Comparison of ENCODE assay signal across 1 cellular context in genomic region chr5:142364251-142365145, GRCh38.
A peak's percentile ranks its signal among the peaks of the same experiment; 100 is the strongest.
TF ChIP-seq lines count a peak whose summit lies in the region.

No MANE protein-coding gene starts in this region.

TF ChIP-seq in K562, 482 proteins besides CTCF, POLR2A, EP300 and RAD21 (continued from another document):
- TF ChIP-seq PKNOX1 (IDR thresholded peaks at IDR 0.05) (peak; percentile 25; the same call in 1 of the 2 replicates), NR2C1 (IDR thresholded peaks at IDR 0.05) (no peak), NR2C1 (tag; IDR thresholded peaks at IDR 0.05) (peak; percentile 4; the same call in 1 of the 2 replicates), CREB1 (IDR thresholded peaks at IDR 0.05) (no peak), CREB1 (CRISPR knock-in tag; IDR thresholded peaks at IDR 0.05) (peak; percentile 49; the same call in 1 of the 2 replicates), NRF1 (conservative IDR thresholded peaks at IDR 0.05 in 1 of 2, IDR thresholded peaks at IDR 0.05 in 1 of 2) (peak in 1 of 2 experiments; percentile 50; a peak in 2 of 4 replicates), MLLT1 (IDR thresholded peaks at IDR 0.05) (peak in 1 of 2 experiments; percentile 87; a peak in 2 of 4 replicates), TBL1XR1 (IDR thresholded peaks at IDR 0.05; ENCODE audit: low read length in 2 of 2) (no peak), FOXJ3 (CRISPR knock-in tag; IDR thresholded peaks at IDR 0.05) (no peak), NFE2L1 (tag; IDR thresholded peaks at IDR 0.05; ENCODE audit: borderline replicate concordance, low read depth) (no peak), LEF1 (IDR thresholded peaks at IDR 0.05) (0 out of 2 replicates have a peak, but pooled peaks have one; percentile 41), JUND (IDR thresholded peaks at IDR 0.05; ENCODE audit: borderline replicate concordance, low read depth, low read length) (peak; percentile 48; the same call in 1 of the 2 replicates), JUND (tag; IDR thresholded peaks at IDR 0.05; ENCODE audit: borderline replicate concordance, low read depth, low read length) (no peak), FOXK2 (conservative IDR thresholded peaks at IDR 0.05 in 1 of 2, IDR thresholded peaks at IDR 0.05 in 1 of 2; ENCODE audit: low read depth in 2 of 2) (peak; percentile 48 to 51; a peak in 2 of 4 replicates), HMBOX1 (IDR thresholded peaks at IDR 0.05) (no peak), ZNF584 (CRISPR knock-in tag; IDR thresholded peaks at IDR 0.05; ENCODE audit: low read depth) (0 out of 2 replicates have a peak, but pooled peaks have one; percentile 37), TRIM28 (IDR thresholded peaks at IDR 0.05) (peak; percentile 64; the same call in 1 of the 2 replicates), HOXB6 (CRISPR knock-in tag; IDR thresholded peaks at IDR 0.05; ENCODE audit: borderline replicate concordance) (no peak), GABPB1 (CRISPR knock-in tag; IDR thresholded peaks at IDR 0.05) (no peak), POLR2H (tag; IDR thresholded peaks at IDR 0.05; ENCODE audit: low read depth) (peak; percentile 63), MNT (conservative IDR thresholded peaks at IDR 0.05) (peak in 1 of 2 experiments; percentile 39; a peak in 1 of 4 replicates), TSC22D4 (tag; IDR thresholded peaks at IDR 0.05) (no peak), ATF7 (IDR thresholded peaks at IDR 0.05) (0 out of 2 replicates have a peak, but pooled peaks have one; percentile 35), NEUROD1 (IDR thresholded peaks at IDR 0.05; ENCODE audit: borderline replicate concordance, low read depth, low read length, partially characterized antibody) (no peak), E2F6 (IDR thresholded peaks at IDR 0.05; ENCODE audit: borderline replicate concordance in 1 of 2, extremely low read depth in 1 of 2, insufficient read depth in 1 of 2, insufficient read length in 1 of 2, low read depth in 1 of 2, low read length in 1 of 2, poor library complexity in 1 of 2, severe bottlenecking in 1 of 2) (peak in 1 of 2 experiments; percentile 42), ZNF311 (CRISPR knock-in tag; IDR thresholded peaks at IDR 0.05) (no peak), TARDBP (IDR thresholded peaks at IDR 0.05) (no peak), ZKSCAN3 (CRISPR knock-in tag; IDR thresholded peaks at IDR 0.05) (no peak), BHLHE40 (IDR thresholded peaks at IDR 0.05; ENCODE audit: low read length) (peak; percentile 79), RBFOX2 (IDR thresholded peaks at IDR 0.05; ENCODE audit: low read depth, low read length) (peak; percentile 40; the same call in 1 of the 2 replicates), POLR3G (IDR thresholded peaks at IDR 0.05; ENCODE audit: extremely low read depth, insufficient read length, insufficient replicate concordance) (no peak), ZBTB12 (CRISPR knock-in tag; IDR thresholded peaks at IDR 0.05) (no peak), CREM (IDR thresholded peaks at IDR 0.05; ENCODE audit: low read depth) (peak; percentile 25; the same call in 1 of the 2 replicates), MAFF (IDR thresholded peaks at IDR 0.05; ENCODE audit: low read length) (no peak), HSF4 (CRISPR knock-in tag; IDR thresholded peaks at IDR 0.05; ENCODE audit: borderline replicate concordance) (no peak), SUPT5H (IDR thresholded peaks at IDR 0.05) (0 out of 2 replicates have a peak, but pooled peaks have one; percentile 43), CBX5 (IDR thresholded peaks at IDR 0.05; ENCODE audit: borderline replicate concordance, low read depth) (0 out of 2 replicates have a peak, but pooled peaks have one; percentile 17), SPI1 (IDR thresholded peaks at IDR 0.05; ENCODE audit: borderline replicate concordance, low read depth, low read length) (0 out of 2 replicates have a peak, but pooled peaks have one; percentile 3)
